Comparison of ENCODE assay signal across 10 cellular contexts in genomic region chr17:75352079-75352569, GRCh38. TPM values are rescaled to one million over a fixed set of nuclear protein-coding genes. Genes with fewer than 3 reads are reported as not detected.
DNase-seq lines count a peak whose midpoint lies in the region; ATAC-seq, FAIRE-seq and TF ChIP-seq lines count a peak whose summit lies in the region.
"Had no signal": no experiment of that assay in that cellular context is flagged by ENCODE, and none has a peak within 500 bp of the region (broad histone marks: within the 10 kb centered on the region; RNA-seq: fewer than 3 reads in every experiment).

No MANE protein-coding gene starts in this region.

- peaks cover 56% of the 10 kb centered on the region for H3K36me3 ChIP-seq in OCI-LY7 (ENCODE audit: insufficient read depth, low read length)

- no peak overlapping the region for H3K4me3 Mint-ChIP-seq in stimulated activated naive B cell treated with anti-CD40 and anti-IgM and Interleukin-4, amounts not matched to agents 10 μg/mL and 1 μg/mL and 100 μg/mL, for 72 hours
- H3K4me3 Mint-ChIP-seq: stimulated activated naive CD8-positive, alpha-beta T cell treated with anti-CD3 and anti-CD28 coated beads, Interleukin-15, Interleukin-2, amounts not matched to agents 100 ng/mL and 50 ng/mL, for 24 hours had no signal

- no peak for TF ChIP-seq CTCF in OCI-LY7 (conservative IDR thresholded peaks at IDR 0.05; ENCODE audit: low read length)

- peak in 1 of 2 donors; percentile 22 for ATAC-seq in stimulated activated naive B cell treated with anti-CD40 and anti-IgM and Interleukin-4, amounts not matched to agents 10 μg/mL and 1 μg/mL and 100 μg/mL, for 72 hours (replicated peaks)

- intact Hi-C loops in OCI-LY7 (cut with micrococcal nuclease; ENCODE audit: unreplicated experiment), result no loop called here
- intact Hi-C loops in head of caudate nucleus (cut with DNase I), result no loop called here

- H3K9me3 ChIP-seq in OCI-LY7 (ENCODE audit: low read length), result peaks cover 5% of the 10 kb centered on the region; the same call in 1 of the 2 replicates

- H3K27ac ChIP-seq in OCI-LY7 (ENCODE audit: low read depth, low read length, poor library complexity, severe bottlenecking), result peak overlapping the region; percentile 94

- H3K9me3 Mint-ChIP-seq in stimulated activated naive B cell treated with anti-CD40 and anti-IgM and Interleukin-4, amounts not matched to agents 10 μg/mL and 1 μg/mL and 100 μg/mL, for 72 hours, result peaks cover 0 to 4% of the 10 kb centered on the region in 2 donors
- H3K9me3 Mint-ChIP-seq: stimulated activated naive CD8-positive, alpha-beta T cell treated with anti-CD3 and anti-CD28 coated beads, Interleukin-15, Interleukin-2, amounts not matched to agents 100 ng/mL and 50 ng/mL, for 24 hours had no signal

- BruUV-seq in OCI-LY7 (replicated peaks; lab: Mats Ljungman, UMichigan), result no TSS peak

- peak overlapping the region; percentile 43 for H3K4me3 ChIP-seq in OCI-LY7 (ENCODE audit: low read depth, low read length, poor library complexity, severe bottlenecking)

- H3K27me3 Mint-ChIP-seq in stimulated activated naive B cell treated with anti-CD40 and anti-IgM and Interleukin-4, amounts not matched to agents 10 μg/mL and 1 μg/mL and 100 μg/mL, for 72 hours, result no peaks in the 10 kb centered on the region
- H3K27me3 Mint-ChIP-seq: stimulated activated naive CD8-positive, alpha-beta T cell treated with anti-CD3 and anti-CD28 coated beads, Interleukin-15, Interleukin-2, amounts not matched to agents 100 ng/mL and 50 ng/mL, for 24 hours had no signal

- peak; percentile 30 to 75 (median 43) for DNase-seq in NCI-H1417 (lab: John Stamatoyannopoulos, UW)
- DNase-seq in NCI-H1417 treated with DMSO at 0.1 percent for 48 hours (lab: John Stamatoyannopoulos, UW), result no peak
- peak; percentile 68 for DNase-seq in OCI-LY7 (ENCODE audit: low spot score)
- DNase-seq in head of caudate nucleus, result peak; percentile 37 to 91 (median 71)
- no peak for DNase-seq in stimulated activated naive B cell treated with anti-CD40 and anti-IgM and Interleukin-4, amounts not matched to agents 10 μg/mL and 1 μg/mL and 100 μg/mL, for 72 hours
- no peak for DNase-seq in DMS114 treated with DMSO at 0.1 percent for 48 hours (lab: John Stamatoyannopoulos, UW; ENCODE audit: unreplicated experiment)
- DNase-seq in stimulated activated naive CD4-positive, alpha-beta T cell treated with Interleukin-2 at 50 U/mL for 16 hours (lab: John Stamatoyannopoulos, UW), result no peak
- no peak for DNase-seq in HTR-8/SVneo (ENCODE audit: insufficient read length, low spot score)
- DNase-seq: activated CD4-positive, alpha-beta T cell treated with anti-CD3 and anti-CD28 coated beads, Interleukin-2, amount 50 U/mL, for 1 hour had no signal

- H3K4me2 ChIP-seq in OCI-LY7 (ENCODE audit: low read length), result peak overlapping the region; percentile 67

- CTCF ChIA-PET in OCI-LY7 (lab: Charles Lee; ENCODE audit: unreplicated experiment), result interaction anchor here (0.6 to 1.1 kb wide), 4 partner anchors 14 to 68 kb away, joined by 3 to 4 read pairs (median 3); no protein-coding TSS in a partner anchor

- peaks cover 63% of the 10 kb centered on the region for H3K4me1 ChIP-seq in OCI-LY7 (ENCODE audit: insufficient read depth, low read length, poor library complexity, severe bottlenecking)

- no peaks in the 10 kb centered on the region for H3K9me2 ChIP-seq in OCI-LY7 (ENCODE audit: insufficient read depth, low read length)

- H3K36me3 Mint-ChIP-seq in stimulated activated naive B cell treated with anti-CD40 and anti-IgM and Interleukin-4, amounts not matched to agents 10 μg/mL and 1 μg/mL and 100 μg/mL, for 72 hours, result peaks cover 42 to 49% of the 10 kb centered on the region in 2 donors

- peak overlapping the region; percentile 81 for H3K27ac Mint-ChIP-seq in stimulated activated naive B cell treated with anti-CD40 and anti-IgM and Interleukin-4, amounts not matched to agents 10 μg/mL and 1 μg/mL and 100 μg/mL, for 72 hours
- H3K27ac Mint-ChIP-seq: stimulated activated naive CD8-positive, alpha-beta T cell treated with anti-CD3 and anti-CD28 coated beads, Interleukin-15, Interleukin-2, amounts not matched to agents 100 ng/mL and 50 ng/mL, for 24 hours had no signal

- POLR2A ChIA-PET in OCI-LY7 (lab: Charles Lee), result interaction anchor here (0.8 to 2.3 kb wide), 6 partner anchors 10 to 45 kb away, joined by 3 to 13 read pairs (median 6); no protein-coding TSS in a partner anchor

- H3K79me2 ChIP-seq in OCI-LY7 (ENCODE audit: insufficient read depth, low read depth, low read length), result peaks cover 99% of the 10 kb centered on the region

- no peak for FAIRE-seq in HTR-8/SVneo (lab: Jason Lieb, UNC)

- H3K4me1 Mint-ChIP-seq in stimulated activated naive B cell treated with anti-CD40 and anti-IgM and Interleukin-4, amounts not matched to agents 10 μg/mL and 1 μg/mL and 100 μg/mL, for 72 hours, result peaks cover 62 to 81% of the 10 kb centered on the region in 2 donors

- peaks cover 18% of the 10 kb centered on the region for H4K20me1 ChIP-seq in OCI-LY7 (ENCODE audit: insufficient read depth, low read length)

- H2AFZ ChIP-seq in OCI-LY7 (ENCODE audit: low read length), result no peak overlapping the region

RNA-seq across cellular contexts. Expression of gene GRB2, which starts 53.4 kb away (rescaled TPM):
- total RNA-seq in OCI-LY7 (2014; rRNA removed; shearing (Covaris generic)), result 240 and 244 TPM in 2 replicates
- total RNA-seq in OCI-LY7 (2022), result 294 and 308 TPM in 2 replicates

Comparison
In these comparisons a context has a peak if more than half of its experiments do, and no peak if none do; other contexts are left out.
1. DNase-seq: peak in NCI-H1417 (3 of 3), OCI-LY7 (single experiment) and head of caudate nucleus (42 of 42); none in NCI-H1417 treated with DMSO at 0.1 percent for 48 hours (single experiment), stimulated activated naive B cell treated with anti-CD40 and anti-IgM and Interleukin-4, amounts not matched to agents 10 μg/mL and 1 μg/mL and 100 μg/mL, for 72 hours (single experiment), DMS114 treated with DMSO at 0.1 percent for 48 hours (single experiment), stimulated activated naive CD4-positive, alpha-beta T cell treated with Interleukin-2 at 50 U/mL for 16 hours (single experiment) and HTR-8/SVneo (single experiment).